Comparison of ENCODE assay signal across 13 cellular contexts in genomic region chr7:65960351-65961074, GRCh38.
"Had no signal": no experiment of that assay in that cellular context is flagged by ENCODE, and none has a peak within 500 bp of the region (broad histone marks: within the 10 kb centered on the region; RNA-seq: fewer than 3 reads in every experiment).

No MANE protein-coding gene starts in this region.

- H3K4me1 Mint-ChIP-seq: brain; stimulated activated memory B cell treated with anti-CD40 and anti-IgM and Interleukin-4, amounts not matched to agents 10 μg/mL and 1 μg/mL and 100 μg/mL, for 72 hours had no signal

- H3K27ac ChIP-seq: lower lobe of right lung, parathyroid adenoma, right atrium auricular region, tibial nerve had no signal

- H3K4me3 Mint-ChIP-seq: activated CD8-positive, alpha-beta T cell treated with anti-CD3 and anti-CD28 coated beads for 36 hours; brain; stimulated activated memory B cell treated with anti-CD40 and anti-IgM and Interleukin-4, amounts not matched to agents 10 μg/mL and 1 μg/mL and 100 μg/mL, for 72 hours had no signal

- DNase-seq: activated CD4-positive, alpha-beta T cell treated with anti-CD3 and anti-CD28 coated beads for 4 hours; activated CD8-positive, alpha-beta T cell treated with anti-CD3 and anti-CD28 coated beads for 36 hours; activated naive CD4-positive, alpha-beta T cell treated with anti-CD3 and anti-CD28 coated beads, Interleukin-2, amount 50 U/mL, for 16 hours; cerebellar nuclear complex; kidney glomerular epithelial cell; lower lobe of right lung; midbrain; T1000 had no signal

- H3K27me3 Mint-ChIP-seq: activated CD8-positive, alpha-beta T cell treated with anti-CD3 and anti-CD28 coated beads for 36 hours; stimulated activated memory B cell treated with anti-CD40 and anti-IgM and Interleukin-4, amounts not matched to agents 10 μg/mL and 1 μg/mL and 100 μg/mL, for 72 hours had no signal

- H3K9me3 Mint-ChIP-seq: activated CD8-positive, alpha-beta T cell treated with anti-CD3 and anti-CD28 coated beads for 36 hours; brain; stimulated activated memory B cell treated with anti-CD40 and anti-IgM and Interleukin-4, amounts not matched to agents 10 μg/mL and 1 μg/mL and 100 μg/mL, for 72 hours had no signal

- H3K27ac Mint-ChIP-seq: activated CD8-positive, alpha-beta T cell treated with anti-CD3 and anti-CD28 coated beads for 36 hours; stimulated activated memory B cell treated with anti-CD40 and anti-IgM and Interleukin-4, amounts not matched to agents 10 μg/mL and 1 μg/mL and 100 μg/mL, for 72 hours had no signal
